Comparison of ENCODE assay signal across 10 cellular contexts in the genomic region with DNA sequence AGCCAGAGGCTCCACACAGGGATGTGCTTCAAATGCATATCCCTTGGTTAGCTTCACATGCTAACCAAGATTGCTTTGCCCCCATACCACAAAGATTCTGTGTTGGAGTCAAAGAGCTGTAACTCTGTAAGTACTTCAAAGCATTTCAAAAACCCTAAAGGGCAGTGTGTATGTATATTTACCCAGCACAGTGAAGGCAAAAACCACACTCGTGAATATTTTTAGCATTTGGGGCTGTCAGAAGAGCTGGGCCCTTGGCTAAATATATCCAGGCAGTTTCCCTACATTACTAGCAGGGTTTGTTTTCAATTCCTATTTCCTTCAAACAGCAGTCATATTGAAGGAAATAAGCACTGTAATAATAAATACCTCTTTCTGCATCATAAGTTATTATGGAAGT.
A peak's percentile ranks its signal among the peaks of the same experiment; 100 is the strongest.
DNase-seq lines count a peak whose midpoint lies in the region; ATAC-seq and TF ChIP-seq lines count a peak whose summit lies in the region.
"Had no signal": no experiment of that assay in that cellular context is flagged by ENCODE, and none has a peak within 500 bp of the region (broad histone marks: within the 10 kb centered on the region; RNA-seq: fewer than 3 reads in every experiment).

No MANE protein-coding gene starts in this region.

- peaks cover 56% of the 10 kb centered on the region for H3K4me1 ChIP-seq in osteoblast (ENCODE audit: insufficient read depth, low read length)
- peaks cover 6% of the 10 kb centered on the region for H3K4me1 ChIP-seq in endodermal cell (ENCODE audit: control insufficient read depth, insufficient read depth, low read length)

- no peak overlapping the region for H3K4me3 Mint-ChIP-seq in endodermal cell
- H3K4me3 Mint-ChIP-seq: type B pancreatic cell had no signal

- no peak overlapping the region for H3K4me2 ChIP-seq in osteoblast (ENCODE audit: insufficient read depth, low read length)

- H4K20me1 ChIP-seq in osteoblast (ENCODE audit: insufficient read depth, low read length): no peaks in the 10 kb centered on the region

- H3K4me1 Mint-ChIP-seq in endodermal cell: peaks cover 26% of the 10 kb centered on the region

- ATAC-seq in GM18861 (IDR thresholded peaks at IDR 0.05; ENCODE audit: unreplicated experiment) (peak; percentile 61), HG02610 (IDR thresholded peaks at IDR 0.05; ENCODE audit: unreplicated experiment) (peak; percentile 78)
- ATAC-seq in activated CD4-positive, CD25-positive, alpha-beta regulatory T cell treated with anti-CD3 and anti-CD28 coated beads, Interleukin-2, amount 50 U/mL, for 24 hours: no peak

- H3K9me3 Mint-ChIP-seq in endodermal cell: no peaks in the 10 kb centered on the region
- H3K9me3 Mint-ChIP-seq: type B pancreatic cell had no signal

- no peaks in the 10 kb centered on the region for H3K27me3 ChIP-seq in osteoblast (ENCODE audit: insufficient read depth, low read length)
- no peaks in the 10 kb centered on the region for H3K27me3 ChIP-seq in endodermal cell (ENCODE audit: control insufficient read depth, insufficient read depth, low read length, poor library complexity, severe bottlenecking)
- H3K27me3 ChIP-seq: brain microvascular endothelial cell had no signal

- H3K9ac ChIP-seq in endodermal cell (ENCODE audit: extremely low read depth, low read length, poor library complexity, severe bottlenecking): no peak overlapping the region

- H3K79me2 ChIP-seq in osteoblast (ENCODE audit: insufficient read depth, low read length): no peaks in the 10 kb centered on the region

- DNase-seq in NOMO-1 (lab: John Stamatoyannopoulos, UW; ENCODE audit: unreplicated experiment in 2 of 2) (peak; percentile 69 to 73), osteoblast (ENCODE audit: insufficient read length, low spot score, missing footprints) (no peak), DMS 273 treated with DMSO at 0.1 percent for 48 hours (lab: John Stamatoyannopoulos, UW) (no peak), endodermal cell (no peak)
- DNase-seq: brain microvascular endothelial cell, NCI-H510A had no signal

- no peak overlapping the region for H2AFZ ChIP-seq in osteoblast (ENCODE audit: low read length)

- H3K9me3 ChIP-seq in osteoblast (ENCODE audit: low read depth, low read length): no peaks in the 10 kb centered on the region
- no peaks in the 10 kb centered on the region for H3K9me3 ChIP-seq in endodermal cell (ENCODE audit: control insufficient read depth, low read length)

- H3K36me3 Mint-ChIP-seq in endodermal cell (ENCODE audit: low read depth): peaks cover 42% of the 10 kb centered on the region
- H3K36me3 Mint-ChIP-seq: type B pancreatic cell had no signal

- no peak overlapping the region for H3K4me3 ChIP-seq in osteoblast (ENCODE audit: insufficient read depth, low read length)
- H3K4me3 ChIP-seq in endodermal cell (ENCODE audit: low read length): no peak overlapping the region

- peak overlapping the region; percentile 14 for H3K27ac ChIP-seq in osteoblast (ENCODE audit: low read depth, low read length)
- no peak overlapping the region for H3K27ac ChIP-seq in endodermal cell (ENCODE audit: low read depth, low read length)
- H3K27ac ChIP-seq: brain microvascular endothelial cell had no signal

- no peak overlapping the region for H3K27ac Mint-ChIP-seq in endodermal cell

- no peaks in the 10 kb centered on the region for H3K27me3 Mint-ChIP-seq in endodermal cell (ENCODE audit: insufficient read depth)
- H3K27me3 Mint-ChIP-seq: type B pancreatic cell had no signal

- no peak for TF ChIP-seq CTCF in osteoblast (IDR thresholded peaks at IDR 0.05; ENCODE audit: extremely low read depth, low read depth, low read length)
- no peak for TF ChIP-seq CTCF in endodermal cell (conservative IDR thresholded peaks at IDR 0.05)

- H3K36me3 ChIP-seq in osteoblast (ENCODE audit: insufficient read depth, low read length): no peaks in the 10 kb centered on the region
- H3K36me3 ChIP-seq in endodermal cell (ENCODE audit: control insufficient read depth, insufficient read depth, low read length): no peaks in the 10 kb centered on the region
- H3K36me3 ChIP-seq: brain microvascular endothelial cell had no signal

- WGBS in endodermal cell (ENCODE audit: insufficient coverage in 1 of 2, insufficient read length in 1 of 2), 2 experiments: 94% methylated on average over 1 of the region's 1 CpG; no CpG with 5 or more reads in 1 of the 2 experiments

Comparison
In these comparisons a context has a peak if more than half of its experiments do, and no peak if none do; other contexts are left out.
1. ATAC-seq: peak in GM18861 (single experiment) and HG02610 (single experiment); none in activated CD4-positive, CD25-positive, alpha-beta regulatory T cell treated with anti-CD3 and anti-CD28 coated beads, Interleukin-2, amount 50 U/mL, for 24 hours (0 of 2).
2. DNase-seq: peak in NOMO-1 (2 of 2); none in osteoblast (single experiment), DMS 273 treated with DMSO at 0.1 percent for 48 hours (single experiment) and endodermal cell (single experiment).